17 cellular contexts compared by ENCODE assay signal in the genomic region with DNA sequence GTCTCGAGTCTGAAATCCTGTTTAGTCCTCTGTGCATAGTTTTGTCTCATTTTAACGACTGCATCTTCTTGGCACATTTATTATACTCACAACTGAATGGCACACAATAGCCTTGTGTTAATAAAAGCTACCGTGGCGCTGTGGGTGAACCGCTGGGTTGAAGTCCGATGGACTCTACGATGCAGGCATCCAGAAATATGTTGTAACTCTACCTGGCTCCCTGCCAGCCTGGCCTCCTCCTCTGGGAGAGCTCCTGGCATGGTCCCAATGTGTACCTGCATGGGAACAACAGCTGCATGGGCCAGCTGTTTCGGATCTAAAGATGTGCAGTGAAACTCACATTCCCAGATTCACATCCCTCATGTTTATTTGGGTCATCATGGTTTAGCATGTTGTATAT. TPM values are rescaled to one million over a fixed set of nuclear protein-coding genes. Genes with fewer than 3 reads are reported as not detected.
A peak's percentile ranks its signal among the peaks of the same experiment; 100 is the strongest.
DNase-seq lines count a peak whose midpoint lies in the region; ATAC-seq, FAIRE-seq and TF ChIP-seq lines count a peak whose summit lies in the region.
"Had no signal": no experiment of that assay in that cellular context is flagged by ENCODE, and none has a peak within 500 bp of the region (broad histone marks: within the 10 kb centered on the region; RNA-seq: fewer than 3 reads in every experiment).

No MANE protein-coding gene starts in this region.

- TF ChIP-seq EP300 in HepG2 (IDR thresholded peaks at IDR 0.05; ENCODE audit: low read depth in 2 of 2, low read length in 2 of 2), result peak; percentile 52 to 63; a peak in 2 of 4 replicates
- peak; percentile 28; the same call in 1 of the 2 replicates for TF ChIP-seq EP300 in HepG2 (CRISPR knock-in tag; IDR thresholded peaks at IDR 0.05; ENCODE audit: borderline replicate concordance)
- TF ChIP-seq EP300 in esophagus muscularis mucosa (IDR thresholded peaks at IDR 0.05), result no peak

- H3K4me3 Mint-ChIP-seq in mesothelial cell of epicardium, result no peak overlapping the region
- H3K4me3 Mint-ChIP-seq in chondrocyte (ENCODE audit: unreplicated experiment), result no peak overlapping the region
- H3K4me3 Mint-ChIP-seq: activated CD4-positive, alpha-beta T cell treated with anti-CD3 and anti-CD28 coated beads, Interleukin-2, amount 10 ng/mL, durations not matched to agents 7 days and 5 days; natural killer cell treated with Interleukin-12 subunit alpha and Interleukin-12 subunit beta and Interleukin-15 and Interleukin-18, amount 100 ng/mL, for 72 hours had no signal

- ATAC-seq in HepG2 (peak; percentile 61), GM18517 (IDR thresholded peaks at IDR 0.05; ENCODE audit: unreplicated experiment) (no peak)
- ATAC-seq: natural killer cell treated with Interleukin-12 subunit alpha and Interleukin-12 subunit beta and Interleukin-15 and Interleukin-18, amount 100 ng/mL, for 72 hours had no signal

- H3K9me3 Mint-ChIP-seq in mesothelial cell of epicardium, result no peaks in the 10 kb centered on the region
- no peaks in the 10 kb centered on the region for H3K9me3 Mint-ChIP-seq in chondrocyte (ENCODE audit: low read depth)
- H3K9me3 Mint-ChIP-seq: natural killer cell treated with Interleukin-12 subunit alpha and Interleukin-12 subunit beta and Interleukin-15 and Interleukin-18, amount 100 ng/mL, for 72 hours had no signal

- H3K9ac ChIP-seq in HepG2 (ENCODE audit: insufficient read depth, low read depth, low read length), result no peak overlapping the region

- peak; percentile 90 for FAIRE-seq in HepG2 (lab: Jason Lieb, UNC)
- FAIRE-seq: GM12892, islet of Langerhans had no signal

- peaks cover 58% of the 10 kb centered on the region for H3K4me1 ChIP-seq in HepG2 (ENCODE audit: insufficient read depth, low read length)
- H3K4me1 ChIP-seq in esophagus muscularis mucosa, result peaks cover 25 to 29% (median 28%) of the 10 kb centered on the region in 4 donors

- in situ Hi-C loops in HepG2 (cut with HindIII; ENCODE audit: extremely low pct_ligation_motif_present, low pct_unique_long_range_greater_than_20kb), result no loop called here

- peak overlapping the region; percentile 51 for H3K4me2 ChIP-seq in HepG2 (ENCODE audit: low read depth, low read length)
- H3K4me2 ChIP-seq: smooth muscle cell had no signal

- no peak overlapping the region for H2AFZ ChIP-seq in HepG2 (ENCODE audit: low read length)

- WGBS in HepG2 (ENCODE audit: low lambda C conversion rate), result 0% methylated on average over 8 of the region's 8 CpGs
- WGBS in esophagus muscularis mucosa, result 65% methylated on average over 8 of the region's 8 CpGs

- H3K9me3 ChIP-seq in HepG2 (ENCODE audit: low read length) (no peaks in the 10 kb centered on the region), esophagus muscularis mucosa (no peaks in the 10 kb centered on the region)
- H3K9me3 ChIP-seq: thoracic aorta had no signal

- H3K4me3 ChIP-seq in HepG2 (replicated peaks in 1 of 3; ENCODE audit: insufficient read depth in 1 of 3, low read depth in 2 of 3, low read length in 3 of 3), result no peak overlapping the region
- H3K4me3 ChIP-seq in esophagus muscularis mucosa, result no peak overlapping the region
- H3K4me3 ChIP-seq: smooth muscle cell, thoracic aorta had no signal

- intact Hi-C loops in HepG2 (cut with micrococcal nuclease; ENCODE audit: unreplicated experiment), result no loop called here
- intact Hi-C loops in esophagus muscularis mucosa (cut with DNase I), result no loop called here

- H3K36me3 Mint-ChIP-seq in mesothelial cell of epicardium (no peaks in the 10 kb centered on the region), chondrocyte (ENCODE audit: low read depth) (no peaks in the 10 kb centered on the region)
- H3K36me3 Mint-ChIP-seq: natural killer cell treated with Interleukin-12 subunit alpha and Interleukin-12 subunit beta and Interleukin-15 and Interleukin-18, amount 100 ng/mL, for 72 hours had no signal

- BruUV-seq in HepG2 (replicated peaks; lab: Mats Ljungman, UMichigan), result no TSS peak

- no peak overlapping the region for H3K27ac Mint-ChIP-seq in mesothelial cell of epicardium
- H3K27ac Mint-ChIP-seq in chondrocyte (ENCODE audit: unreplicated experiment), result no peak overlapping the region
- H3K27ac Mint-ChIP-seq: activated CD4-positive, alpha-beta T cell treated with anti-CD3 and anti-CD28 coated beads, Interleukin-2, amount 10 ng/mL, durations not matched to agents 7 days and 5 days; natural killer cell treated with Interleukin-12 subunit alpha and Interleukin-12 subunit beta and Interleukin-15 and Interleukin-18, amount 100 ng/mL, for 72 hours; progenitor cell of endocrine pancreas had no signal

- peaks cover 4% of the 10 kb centered on the region for H4K20me1 ChIP-seq in HepG2 (ENCODE audit: insufficient read depth, low read length)

- H3K27ac ChIP-seq in HepG2 (ENCODE audit: extremely low read length, insufficient read depth, low read length), result peak overlapping the region; percentile 41
- no peak overlapping the region for H3K27ac ChIP-seq in esophagus muscularis mucosa (replicated peaks in 1 of 4)
- H3K27ac ChIP-seq: thoracic aorta had no signal

- CTCF ChIA-PET in HepG2 (lab: Yijun Ruan, JAX; ENCODE audit: low intra/inter-chr PET ratio, low total read pairs), result no interaction called here

- H3K27me3 ChIP-seq in HepG2 (ENCODE audit: control insufficient read depth in 1 of 2, insufficient read depth in 2 of 2, low read length in 2 of 2) (peaks cover 3 to 40% of the 10 kb centered on the region in 2 experiments), esophagus muscularis mucosa (peaks cover 8 to 55% (median 29%) of the 10 kb centered on the region in 4 donors)

- DNase-seq in COR-L47 (lab: John Stamatoyannopoulos, UW), result peak; percentile 54
- peak; percentile 58 for DNase-seq in DMS79 treated with DMSO at 0.1 percent for 48 hours (lab: John Stamatoyannopoulos, UW)
- DNase-seq in NCI-H748 (lab: John Stamatoyannopoulos, UW; ENCODE audit: unreplicated experiment), result peak; percentile 61
- DNase-seq in HepG2 (ENCODE audit: low spot score), result peak; percentile 90
- DNase-seq in mesothelial cell of epicardium (ENCODE audit: low spot score in 2 of 2, unreplicated experiment in 2 of 2), result no peak
- DNase-seq in esophagus muscularis mucosa (ENCODE audit: extremely low spot score), result no peak
- DNase-seq in chondrocyte (ENCODE audit: low spot score), result no peak
- DNase-seq: activated CD4-positive, alpha-beta T cell treated with anti-CD3 and anti-CD28 coated beads, Interleukin-2, amount 10 ng/mL, durations not matched to agents 7 days and 5 days; NK-92 treated with Interleukin-12 subunit alpha and Interleukin-12 subunit beta, amount 100 ng/mL, for 24 hours had no signal

- no peaks in the 10 kb centered on the region for H3K36me3 ChIP-seq in HepG2 (replicated peaks in 1 of 2; ENCODE audit: control insufficient read depth in 1 of 2, insufficient read depth in 2 of 2, low read length in 2 of 2)
- H3K36me3 ChIP-seq in esophagus muscularis mucosa, result no peaks in the 10 kb centered on the region
- H3K36me3 ChIP-seq: thoracic aorta had no signal

- H3K4me1 Mint-ChIP-seq in mesothelial cell of epicardium (peaks cover 5% of the 10 kb centered on the region), chondrocyte (ENCODE audit: low read depth) (peaks cover 6% of the 10 kb centered on the region)

- POLR2A ChIA-PET in HepG2 (lab: Yijun Ruan, JAX), result interaction anchor here (1.2 kb wide), 1 partner anchor 125 kb away, joined by 3 read pairs; a partner anchor contains a TSS

- TF ChIP-seq POLR2A in HepG2 (IDR thresholded peaks at IDR 0.05; ENCODE audit: insufficient read depth in 1 of 2, low read depth in 2 of 2, low read length in 2 of 2) (no peak), esophagus muscularis mucosa (IDR thresholded peaks at IDR 0.05; ENCODE audit: low read depth) (no peak)

- no peaks in the 10 kb centered on the region for H3K79me2 ChIP-seq in HepG2 (ENCODE audit: insufficient read depth, low read length)

- no peak for TF ChIP-seq RAD21 in HepG2 (CRISPR knock-in tag; IDR thresholded peaks at IDR 0.05)

- TF ChIP-seq CTCF in HepG2 (CRISPR knock-in tag; IDR thresholded peaks at IDR 0.05) (peak; percentile 37), mesothelial cell of epicardium (IDR thresholded peaks at IDR 0.05; ENCODE audit: unreplicated experiment) (no peak), esophagus muscularis mucosa (IDR thresholded peaks at IDR 0.05) (no peak), chondrocyte (IDR thresholded peaks at IDR 0.05) (no peak)

- peaks cover 83% of the 10 kb centered on the region for H3K27me3 Mint-ChIP-seq in mesothelial cell of epicardium (ENCODE audit: low read depth)
- peaks cover 36% of the 10 kb centered on the region for H3K27me3 Mint-ChIP-seq in chondrocyte (ENCODE audit: low read depth)

TF ChIP-seq in HepG2, 621 proteins besides CTCF, POLR2A, EP300 and RAD21 (continues in another document):
- TF ChIP-seq MIER2 (CRISPR knock-in tag; IDR thresholded peaks at IDR 0.05), result peak; percentile 91

RNA-seq across cellular contexts. Expression of a gene that starts 3.7 kb away (rescaled TPM):
- total RNA-seq in HepG2 (2016; rRNA removed; fragmentation: Illumina TruSeq; extraction: Trizol) (0.38 and 0.84 TPM in 2 replicates), mesothelial cell of epicardium (13.1 to 18.6 TPM (median 14.4 TPM) in 3 replicates), esophagus muscularis mucosa (1 to 10 TPM in 3 of 4 donors, under 1 TPM in 1; 0.42 to 4.5 (median 1.9) TPM), chondrocyte (19.9 to 37.6 TPM (median 35.2 TPM) in 3 replicates)
- 0.30 and 0.53 TPM in 2 replicates for total RNA-seq in HepG2 (2016; cell fraction: cytosol; rRNA removed; fragmentation: Illumina TruSeq; extraction: Trizol; ENCODE audit: low read depth)
- total RNA-seq in HepG2 (2016; cell fraction: insoluble cytoplasmic fraction; rRNA removed; fragmentation: Illumina TruSeq; extraction: Trizol), result 0.28 and 0.67 TPM in 2 replicates
- 0.65 and 0.72 TPM in 2 replicates for total RNA-seq in HepG2 (2016; cell fraction: membrane; rRNA removed; fragmentation: Illumina TruSeq; extraction: Trizol)
- 0.25 and 0.85 TPM in 2 replicates for total RNA-seq in HepG2 (2016; cell fraction: nucleus; rRNA removed; fragmentation: Illumina TruSeq; extraction: Trizol)
- 1.2 and 2.1 TPM in 2 replicates for polyA plus RNA-seq in HepG2 (2011; rRNA removed)
- polyA plus RNA-seq in HepG2 (2011; cell fraction: cytosol; rRNA removed), result 0.87 and 0.98 TPM in 2 replicates
- polyA plus RNA-seq in HepG2 (2011; cell fraction: nucleus; rRNA removed), result 6.5 and 9.7 TPM in 2 replicates
- polyA plus RNA-seq in HepG2 (2012), result 0.76 and 1.7 TPM in 2 replicates
- 0.43 and 0.57 TPM in 2 replicates for polyA plus RNA-seq in HepG2 (2016; cell fraction: cytosol; fragmentation: Illumina TruSeq; extraction: Trizol; ENCODE audit: low read depth)
- 0.42 and 0.70 TPM in 2 replicates for polyA plus RNA-seq in HepG2 (2016; cell fraction: insoluble cytoplasmic fraction; fragmentation: Illumina TruSeq; extraction: Trizol; ENCODE audit: low read depth)
- 0.53 and 0.62 TPM in 2 replicates for polyA plus RNA-seq in HepG2 (2016; cell fraction: membrane; fragmentation: Illumina TruSeq; extraction: Trizol; ENCODE audit: low read depth)
- 1.1 and 1.7 TPM in 2 replicates for polyA plus RNA-seq in HepG2 (2016; cell fraction: nucleus; fragmentation: Illumina TruSeq; extraction: Trizol; ENCODE audit: insufficient read depth, low read depth)
- 0.07 and 2.3 TPM in 2 replicates for polyA minus RNA-seq in HepG2 (2011; rRNA and poly(A)+ RNA removed; ENCODE audit: low replicate concordance)
- polyA minus RNA-seq in HepG2 (2011; cell fraction: cytosol; rRNA and poly(A)+ RNA removed), result 1.1 and 1.6 TPM in 2 replicates
- polyA minus RNA-seq in HepG2 (2011; cell fraction: nucleus; rRNA and poly(A)+ RNA removed), result 1.2 TPM in 2 replicates
- total RNA-seq: HT1080 had no signal

Comparison
In these comparisons a context has a peak if more than half of its experiments do, and no peak if none do; other contexts are left out.
1. DNase-seq: peak in COR-L47 (single experiment), DMS79 treated with DMSO at 0.1 percent for 48 hours (single experiment), NCI-H748 (single experiment) and HepG2 (single experiment); none in mesothelial cell of epicardium (0 of 2), esophagus muscularis mucosa (single experiment) and chondrocyte (single experiment).